In genomic region chr5:77937015-77937908, GRCh38 we compare ENCODE assay signal across 13 cellular contexts.
DNase-seq lines count a peak whose midpoint lies in the region; ATAC-seq and TF ChIP-seq lines count a peak whose summit lies in the region.
"Had no signal": no experiment of that assay in that cellular context is flagged by ENCODE, and none has a peak within 500 bp of the region (broad histone marks: within the 10 kb centered on the region; RNA-seq: fewer than 3 reads in every experiment).

No MANE protein-coding gene starts in this region.

- peak; percentile 85 for ATAC-seq in HG02763 (IDR thresholded peaks at IDR 0.05; ENCODE audit: unreplicated experiment)
- ATAC-seq in esophagus mucosa: no peak
- ATAC-seq: A549; psoas muscle; stimulated activated effector memory CD8-positive, alpha-beta T cell treated with anti-CD3 and anti-CD28 coated beads, Interleukin-12 subunit alpha, Interleukin-12 subunit beta, amount 100 ng/mL, for 72 hours had no signal

- no peak overlapping the region for H3K27ac Mint-ChIP-seq in activated CD4-positive, alpha-beta T cell treated with anti-CD3 and anti-CD28 coated beads, Interleukin-2, amount 10 ng/mL, durations not matched to agents 24 days and 14 days
- H3K27ac Mint-ChIP-seq: activated CD8-positive, alpha-beta T cell treated with anti-CD3 and anti-CD28 coated beads, Interleukin-2, amount 10 ng/mL, durations not matched to agents 7 days and 5 days; stimulated activated effector memory CD8-positive, alpha-beta T cell treated with anti-CD3 and anti-CD28 coated beads, Interleukin-12 subunit alpha, Interleukin-12 subunit beta, amount 100 ng/mL, for 72 hours had no signal

- H3F3A ChIP-seq in MM.1S (ENCODE audit: insufficient read depth, low read length): peaks cover 17% of the 10 kb centered on the region; the same call in 1 of the 2 replicates

- peak overlapping the region; percentile 57 for H3K4me2 ChIP-seq in MM.1S (ENCODE audit: low read depth, low read length)
- no peak overlapping the region for H3K4me2 ChIP-seq in Karpas-422 (ENCODE audit: low read depth, low read length, poor library complexity, severe bottlenecking)
- H3K4me2 ChIP-seq: A549 had no signal

- peaks cover 15% of the 10 kb centered on the region for H3K4me1 Mint-ChIP-seq in activated CD4-positive, alpha-beta T cell treated with anti-CD3 and anti-CD28 coated beads, Interleukin-2, amount 10 ng/mL, durations not matched to agents 24 days and 14 days

- H3K9ac ChIP-seq in MM.1S (ENCODE audit: low read length): no peak overlapping the region
- H3K9ac ChIP-seq in Karpas-422 (ENCODE audit: low read length): no peak overlapping the region

- no peaks in the 10 kb centered on the region for H3K9me2 ChIP-seq in MM.1S (replicated peaks; ENCODE audit: insufficient read depth, low read length)
- no peaks in the 10 kb centered on the region for H3K9me2 ChIP-seq in Karpas-422 (replicated peaks; ENCODE audit: insufficient read depth, low read length)

- no peaks in the 10 kb centered on the region for H3K9me3 ChIP-seq in MM.1S (replicated peaks; ENCODE audit: insufficient read depth, low read length)
- no peaks in the 10 kb centered on the region for H3K9me3 ChIP-seq in Karpas-422 (ENCODE audit: low read length)
- H3K9me3 ChIP-seq: A549, psoas muscle had no signal

- no peak for TF ChIP-seq CTCF in MM.1S (IDR thresholded peaks at IDR 0.05; ENCODE audit: low read length)

- peaks cover 8% of the 10 kb centered on the region for H3K9me3 Mint-ChIP-seq in activated CD4-positive, alpha-beta T cell treated with anti-CD3 and anti-CD28 coated beads, Interleukin-2, amount 10 ng/mL, durations not matched to agents 24 days and 14 days
- H3K9me3 Mint-ChIP-seq: stimulated activated effector memory CD8-positive, alpha-beta T cell treated with anti-CD3 and anti-CD28 coated beads, Interleukin-12 subunit alpha, Interleukin-12 subunit beta, amount 100 ng/mL, for 72 hours had no signal

- H3K79me2 ChIP-seq in MM.1S (ENCODE audit: low read length) (no peaks in the 10 kb centered on the region), Karpas-422 (ENCODE audit: low read length) (no peaks in the 10 kb centered on the region)

- H3K27me3 Mint-ChIP-seq in activated CD4-positive, alpha-beta T cell treated with anti-CD3 and anti-CD28 coated beads, Interleukin-2, amount 10 ng/mL, durations not matched to agents 24 days and 14 days: peaks cover 14% of the 10 kb centered on the region

- H3K27me3 ChIP-seq in MM.1S (replicated peaks; ENCODE audit: insufficient read depth, low read length) (no peaks in the 10 kb centered on the region), Karpas-422 (ENCODE audit: low read length) (no peaks in the 10 kb centered on the region)

- H3K27ac ChIP-seq in MM.1S (ENCODE audit: low read length) (peak overlapping the region; percentile 36; the same call in 1 of the 2 replicates), Karpas-422 (ENCODE audit: low read length) (no peak overlapping the region)
- H3K27ac ChIP-seq: A549, psoas muscle had no signal

- H3K4me3 ChIP-seq in MM.1S (ENCODE audit: low read length) (peak overlapping the region; percentile 9; the same call in 1 of the 2 replicates), Karpas-422 (ENCODE audit: low read length) (no peak overlapping the region)
- H3K4me3 ChIP-seq: A549, psoas muscle had no signal

- H3K36me3 ChIP-seq in MM.1S (replicated peaks; ENCODE audit: insufficient read depth, low read length) (no peaks in the 10 kb centered on the region), Karpas-422 (ENCODE audit: insufficient read depth, low read length) (no peaks in the 10 kb centered on the region)

- H2AFZ ChIP-seq in MM.1S (ENCODE audit: low read length) (no peak overlapping the region), Karpas-422 (ENCODE audit: low read length) (no peak overlapping the region)

- no peak for DNase-seq in activated CD4-positive, alpha-beta T cell treated with anti-CD3 and anti-CD28 coated beads, Interleukin-2, amount 10 ng/mL, durations not matched to agents 24 days and 14 days
- no peak for DNase-seq in activated CD4-positive, alpha-beta T cell treated with anti-CD3 and anti-CD28 coated beads for 1 hour
- DNase-seq in MM.1S (peak; percentile 62), pons (ENCODE audit: low spot score) (peak; percentile 47), Karpas-422 (no peak), GM03348 (ENCODE audit: low spot score) (no peak)
- DNase-seq: activated CD8-positive, alpha-beta T cell treated with anti-CD3 and anti-CD28 coated beads, Interleukin-2, amount 10 ng/mL, durations not matched to agents 7 days and 5 days; central memory CD4-positive, alpha-beta T cell; psoas muscle had no signal

- H3K36me3 Mint-ChIP-seq in activated CD4-positive, alpha-beta T cell treated with anti-CD3 and anti-CD28 coated beads, Interleukin-2, amount 10 ng/mL, durations not matched to agents 24 days and 14 days (ENCODE audit: low read depth): no peaks in the 10 kb centered on the region
- H3K36me3 Mint-ChIP-seq: stimulated activated effector memory CD8-positive, alpha-beta T cell treated with anti-CD3 and anti-CD28 coated beads, Interleukin-12 subunit alpha, Interleukin-12 subunit beta, amount 100 ng/mL, for 72 hours had no signal

- H3K4me3 Mint-ChIP-seq in activated CD4-positive, alpha-beta T cell treated with anti-CD3 and anti-CD28 coated beads, Interleukin-2, amount 10 ng/mL, durations not matched to agents 24 days and 14 days: peak overlapping the region; percentile 31
- H3K4me3 Mint-ChIP-seq: activated CD8-positive, alpha-beta T cell treated with anti-CD3 and anti-CD28 coated beads, Interleukin-2, amount 10 ng/mL, durations not matched to agents 7 days and 5 days; stimulated activated effector memory CD8-positive, alpha-beta T cell treated with anti-CD3 and anti-CD28 coated beads, Interleukin-12 subunit alpha, Interleukin-12 subunit beta, amount 100 ng/mL, for 72 hours had no signal

- peaks cover 19% of the 10 kb centered on the region for H3K4me1 ChIP-seq in MM.1S (ENCODE audit: low read length)
- H3K4me1 ChIP-seq in Karpas-422 (ENCODE audit: low read length): no peaks in the 10 kb centered on the region
- H3K4me1 ChIP-seq: A549, psoas muscle had no signal

- intact Hi-C loops in activated CD4-positive, alpha-beta T cell treated with anti-CD3 and anti-CD28 coated beads, Interleukin-2, amount 10 ng/mL, durations not matched to agents 24 days and 14 days (cut with micrococcal nuclease): no loop called here

- no peaks in the 10 kb centered on the region for H4K20me1 ChIP-seq in MM.1S (ENCODE audit: insufficient read depth, low read length)
- no peaks in the 10 kb centered on the region for H4K20me1 ChIP-seq in Karpas-422 (ENCODE audit: insufficient read depth, low read depth, low read length)

Comparison
In these comparisons a context has a peak if more than half of its experiments do, and no peak if none do; other contexts are left out.
1. DNase-seq: peak in MM.1S (single experiment) and pons (single experiment); none in activated CD4-positive, alpha-beta T cell treated with anti-CD3 and anti-CD28 coated beads, Interleukin-2, amount 10 ng/mL, durations not matched to agents 24 days and 14 days (single experiment), activated CD4-positive, alpha-beta T cell treated with anti-CD3 and anti-CD28 coated beads for 1 hour (single experiment), Karpas-422 (single experiment) and GM03348 (single experiment).